ENCODE assay signal across 1 cellular context in the genomic region with DNA sequence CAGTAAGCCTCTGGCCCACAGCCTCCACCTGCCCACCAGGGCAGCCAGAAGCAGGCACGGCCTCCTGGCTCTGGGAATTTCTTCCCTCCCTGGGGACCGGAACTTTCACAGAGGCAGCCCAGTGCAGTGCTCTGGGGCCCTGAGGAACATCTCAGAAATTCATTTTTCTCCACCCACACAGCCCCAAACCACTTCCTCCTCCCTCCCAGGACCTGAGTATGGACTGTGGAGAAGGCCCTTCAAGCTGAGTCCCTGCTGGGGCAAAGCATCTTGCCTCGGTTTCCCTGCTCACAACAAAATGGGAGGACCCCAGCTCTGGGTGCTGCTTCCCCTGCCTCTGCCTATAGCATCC.
TF ChIP-seq lines count a peak whose summit lies in the region.

No MANE protein-coding gene starts in this region.

TF ChIP-seq in WTC11, 78 proteins besides CTCF, POLR2A, EP300 and RAD21 (continued from another document):
- no peak for TF ChIP-seq ZNF532 (CRISPR knock-in tag; IDR thresholded peaks at IDR 0.05; ENCODE audit: borderline replicate concordance)
- TF ChIP-seq, protein P1, sequence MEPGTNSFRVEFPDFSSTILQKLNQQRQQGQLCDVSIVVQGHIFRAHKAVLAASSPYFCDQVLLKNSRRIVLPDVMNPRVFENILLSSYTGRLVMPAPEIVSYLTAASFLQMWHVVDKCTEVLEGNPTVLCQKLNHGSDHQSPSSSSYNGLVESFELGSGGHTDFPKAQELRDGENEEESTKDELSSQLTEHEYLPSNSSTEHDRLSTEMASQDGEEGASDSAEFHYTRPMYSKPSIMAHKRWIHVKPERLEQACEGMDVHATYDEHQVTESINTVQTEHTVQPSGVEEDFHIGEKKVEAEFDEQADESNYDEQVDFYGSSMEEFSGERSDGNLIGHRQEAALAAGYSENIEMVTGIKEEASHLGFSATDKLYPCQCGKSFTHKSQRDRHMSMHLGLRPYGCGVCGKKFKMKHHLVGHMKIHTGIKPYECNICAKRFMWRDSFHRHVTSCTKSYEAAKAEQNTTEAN (CRISPR knock-in tag; IDR thresholded peaks at IDR 0.05): no peak
- no peak for TF ChIP-seq NFE2L1 (CRISPR knock-in tag; IDR thresholded peaks at IDR 0.05)
- TF ChIP-seq, protein P2, sequence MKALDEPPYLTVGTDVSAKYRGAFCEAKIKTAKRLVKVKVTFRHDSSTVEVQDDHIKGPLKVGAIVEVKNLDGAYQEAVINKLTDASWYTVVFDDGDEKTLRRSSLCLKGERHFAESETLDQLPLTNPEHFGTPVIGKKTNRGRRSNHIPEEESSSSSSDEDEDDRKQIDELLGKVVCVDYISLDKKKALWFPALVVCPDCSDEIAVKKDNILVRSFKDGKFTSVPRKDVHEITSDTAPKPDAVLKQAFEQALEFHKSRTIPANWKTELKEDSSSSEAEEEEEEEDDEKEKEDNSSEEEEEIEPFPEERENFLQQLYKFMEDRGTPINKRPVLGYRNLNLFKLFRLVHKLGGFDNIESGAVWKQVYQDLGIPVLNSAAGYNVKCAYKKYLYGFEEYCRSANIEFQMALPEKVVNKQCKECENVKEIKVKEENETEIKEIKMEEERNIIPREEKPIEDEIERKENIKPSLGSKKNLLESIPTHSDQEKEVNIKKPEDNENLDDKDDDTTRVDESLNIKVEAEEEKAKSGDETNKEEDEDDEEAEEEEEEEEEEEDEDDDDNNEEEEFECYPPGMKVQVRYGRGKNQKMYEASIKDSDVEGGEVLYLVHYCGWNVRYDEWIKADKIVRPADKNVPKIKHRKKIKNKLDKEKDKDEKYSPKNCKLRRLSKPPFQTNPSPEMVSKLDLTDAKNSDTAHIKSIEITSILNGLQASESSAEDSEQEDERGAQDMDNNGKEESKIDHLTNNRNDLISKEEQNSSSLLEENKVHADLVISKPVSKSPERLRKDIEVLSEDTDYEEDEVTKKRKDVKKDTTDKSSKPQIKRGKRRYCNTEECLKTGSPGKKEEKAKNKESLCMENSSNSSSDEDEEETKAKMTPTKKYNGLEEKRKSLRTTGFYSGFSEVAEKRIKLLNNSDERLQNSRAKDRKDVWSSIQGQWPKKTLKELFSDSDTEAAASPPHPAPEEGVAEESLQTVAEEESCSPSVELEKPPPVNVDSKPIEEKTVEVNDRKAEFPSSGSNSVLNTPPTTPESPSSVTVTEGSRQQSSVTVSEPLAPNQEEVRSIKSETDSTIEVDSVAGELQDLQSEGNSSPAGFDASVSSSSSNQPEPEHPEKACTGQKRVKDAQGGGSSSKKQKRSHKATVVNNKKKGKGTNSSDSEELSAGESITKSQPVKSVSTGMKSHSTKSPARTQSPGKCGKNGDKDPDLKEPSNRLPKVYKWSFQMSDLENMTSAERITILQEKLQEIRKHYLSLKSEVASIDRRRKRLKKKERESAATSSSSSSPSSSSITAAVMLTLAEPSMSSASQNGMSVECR (CRISPR knock-in tag; IDR thresholded peaks at IDR 0.05; ENCODE audit: borderline replicate concordance): no peak
- no peak for TF ChIP-seq ZNF232 (CRISPR knock-in tag; IDR thresholded peaks at IDR 0.05)
- no peak for TF ChIP-seq GTF2I (CRISPR knock-in tag; conservative IDR thresholded peaks at IDR 0.05)
TF ChIP-seq in WTC11: peak in this region for 0.
